Comparison of ENCODE assay signal across 8 cellular contexts in the genomic region with DNA sequence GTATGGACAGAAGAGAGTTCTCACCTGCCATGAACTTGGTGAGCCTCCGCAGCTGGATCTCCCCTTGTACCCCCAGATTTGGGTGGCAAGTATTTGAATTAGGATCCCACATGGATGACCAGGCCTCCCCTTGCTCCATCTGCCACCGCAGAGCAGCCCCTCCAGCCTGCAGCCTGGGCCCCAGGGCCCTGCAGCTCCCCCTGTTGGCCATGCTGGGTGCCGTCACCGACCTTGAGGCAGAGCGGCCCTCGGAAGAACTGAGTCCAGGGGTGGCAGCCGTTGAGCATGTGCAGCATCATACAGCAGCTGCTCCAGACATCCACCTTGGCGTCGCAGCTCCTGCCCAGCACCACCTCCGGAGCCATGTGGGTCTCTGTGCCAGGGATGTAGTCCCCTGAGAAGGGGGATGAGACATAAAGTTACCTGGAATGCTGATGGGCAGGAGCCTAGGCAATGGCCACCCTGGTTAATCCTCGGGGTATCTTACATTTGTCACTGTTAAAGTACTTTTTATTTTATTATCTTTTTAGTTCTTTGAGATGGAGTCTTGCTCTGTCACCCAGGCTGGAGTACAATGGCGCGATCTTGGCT. TPM values are rescaled to one million over a fixed set of nuclear protein-coding genes. Genes with fewer than 3 reads are reported as not detected.
DNase-seq lines count a peak whose midpoint lies in the region; ATAC-seq and TF ChIP-seq lines count a peak whose summit lies in the region.

No MANE protein-coding gene starts in this region.

- no peaks in the 10 kb centered on the region for H3K4me1 ChIP-seq in DOHH2 (ENCODE audit: control insufficient read depth, low read length)
- H3K4me1 ChIP-seq in OCI-LY3 (ENCODE audit: low read length), result no peaks in the 10 kb centered on the region
- H3K4me1 ChIP-seq in left lung, result peaks cover 0 to 5% of the 10 kb centered on the region in 2 donors
- peaks cover 0 to 1% (median under 1%) of the 10 kb centered on the region in 4 donors for H3K4me1 ChIP-seq in stomach

- H3K27me3 ChIP-seq in DOHH2 (ENCODE audit: control insufficient read depth, low read length) (no peaks in the 10 kb centered on the region), OCI-LY3 (ENCODE audit: low read depth, low read length) (no peaks in the 10 kb centered on the region), left lung (no peaks in the 10 kb centered on the region), stomach (no peaks in the 10 kb centered on the region)

- no peaks in the 10 kb centered on the region for H3K79me2 ChIP-seq in DOHH2 (ENCODE audit: control insufficient read depth, low read length)
- no peaks in the 10 kb centered on the region; the same call in 1 of the 2 replicates for H3K79me2 ChIP-seq in OCI-LY3 (ENCODE audit: low read length)

- TF ChIP-seq EP300 in stomach (IDR thresholded peaks at IDR 0.05), result no peak

- peak; percentile 40 for ATAC-seq in left lung

- H3K4me2 ChIP-seq in DOHH2 (ENCODE audit: low read length), result no peak overlapping the region
- H3K4me2 ChIP-seq in OCI-LY3 (ENCODE audit: low read length), result no peak overlapping the region

- H2AFZ ChIP-seq in OCI-LY3 (ENCODE audit: low read depth, low read length), result no peak overlapping the region

- DNase-seq in activated naive CD4-positive, alpha-beta T cell (lab: John Stamatoyannopoulos, UW), result peak in 3 of 4 experiments; percentile 26 to 56 (median 42)
- peak in 1 of 2 donors; percentile 85 for DNase-seq in left lung
- no peak for DNase-seq in stomach
- no peak for DNase-seq in NCI-H2171 treated with DMSO at 0.1 percent for 48 hours (lab: John Stamatoyannopoulos, UW)
- DNase-seq in head of caudate nucleus, result no peak
- DNase-seq in NCI-H345 treated with DMSO at 0.1 percent for 48 hours (lab: John Stamatoyannopoulos, UW; ENCODE audit: unreplicated experiment), result no peak

- H3K36me3 ChIP-seq in DOHH2 (ENCODE audit: control insufficient read depth, low read length), result peaks cover 56% of the 10 kb centered on the region
- peaks cover 56% of the 10 kb centered on the region for H3K36me3 ChIP-seq in OCI-LY3 (replicated peaks; ENCODE audit: low read depth, low read length)
- peaks cover 3 to 86% of the 10 kb centered on the region in 2 donors for H3K36me3 ChIP-seq in left lung
- H3K36me3 ChIP-seq in stomach, result peaks cover 73 to 93% (median 87%) of the 10 kb centered on the region in 4 donors

- H3K9me2 ChIP-seq in DOHH2 (replicated peaks; ENCODE audit: control insufficient read depth, low read length), result no peaks in the 10 kb centered on the region

- no peaks in the 10 kb centered on the region; the same call in 1 of the 2 replicates for H3F3A ChIP-seq in DOHH2 (ENCODE audit: control insufficient read depth, insufficient read depth)

- H3K27ac ChIP-seq in DOHH2 (ENCODE audit: low read depth, low read length) (no peak overlapping the region), OCI-LY3 (ENCODE audit: low read length) (no peak overlapping the region), left lung (no peak overlapping the region), stomach (no peak overlapping the region)

- intact Hi-C loops in left lung (cut with DNase I) (loop anchor here in 1 of 2 donors (10.0 kb wide), 1 partner anchor 114 kb away; no protein-coding TSS in a partner anchor), stomach (cut with DNase I; ENCODE audit: low total_unique reads) (no loop called here), head of caudate nucleus (cut with DNase I) (no loop called here)

- H3K4me3 ChIP-seq in DOHH2 (ENCODE audit: low read length) (no peak overlapping the region), OCI-LY3 (ENCODE audit: low read length) (no peak overlapping the region), left lung (no peak overlapping the region), stomach (no peak overlapping the region)

- no peaks in the 10 kb centered on the region for H4K20me1 ChIP-seq in DOHH2 (ENCODE audit: control insufficient read depth, insufficient read depth, low read depth, low read length)
- no peaks in the 10 kb centered on the region for H4K20me1 ChIP-seq in OCI-LY3 (ENCODE audit: insufficient read depth, low read length)

- no peak overlapping the region for H3K9ac ChIP-seq in OCI-LY3 (ENCODE audit: low read length)

- TF ChIP-seq POLR2A in stomach (IDR thresholded peaks at IDR 0.05), result no peak

- WGBS in stomach, 5 donors, result 74 to 83% (median 80%) methylated on average over 12 to 13 of the region's 13 CpGs

- H3K9me3 ChIP-seq in DOHH2 (ENCODE audit: control insufficient read depth, insufficient read depth, low read length) (no peaks in the 10 kb centered on the region), OCI-LY3 (ENCODE audit: insufficient read depth, low read length) (no peaks in the 10 kb centered on the region), left lung (no peaks in the 10 kb centered on the region), stomach (no peaks in the 10 kb centered on the region)

- peak; percentile 83 for TF ChIP-seq CTCF in DOHH2 (IDR thresholded peaks at IDR 0.05; ENCODE audit: low read depth, low read length, poor library complexity, severe bottlenecking)
- peak; percentile 43 for TF ChIP-seq CTCF in OCI-LY3 (IDR thresholded peaks at IDR 0.05; ENCODE audit: low read depth, low read length)
- TF ChIP-seq CTCF in left lung (IDR thresholded peaks at IDR 0.05), result peak; percentile 34 to 53
- peak in 5 of 7 experiments; percentile 12 to 47 (median 32) for TF ChIP-seq CTCF in stomach (IDR thresholded peaks at IDR 0.05)

RNA-seq across cellular contexts. Expression of gene SPATA32, which starts 9.0 kb away (rescaled TPM):
- not detected for total RNA-seq in left lung
- total RNA-seq in stomach, result not detected
- polyA plus RNA-seq in stomach, result not detected

RNA-seq across cellular contexts. Expression of gene MAP3K14, which starts 45.9 kb away (rescaled TPM):
- 10 to 100 TPM; 11.3 to 13.1 TPM for total RNA-seq in left lung
- total RNA-seq in stomach, result 10 to 100 TPM in 2 of 5 donors, 1 to 10 TPM in 3; 1.2 to 17.7 (median 9.7) TPM
- polyA plus RNA-seq in stomach, result 10 to 100 TPM in 1 of 3 donors, 1 to 10 TPM in 2; 6.3 to 11.0 (median 6.4) TPM

RNA-seq across cellular contexts. Expression of gene FMNL1, which starts 49.2 kb away (rescaled TPM):
- total RNA-seq in left lung, result 100 to 1,000 TPM in 1 of 2 donors, 10 to 100 TPM in 1; 42.0 to 118 TPM
- total RNA-seq in stomach, result 10 to 100 TPM in 3 of 5 donors, 1 to 10 TPM in 2; 8.1 to 34.5 (median 16.5) TPM
- polyA plus RNA-seq in stomach, result 10 to 100 TPM in 1 of 3 donors, 1 to 10 TPM in 2; 4.5 to 10.1 (median 8.2) TPM

Comparison
In these comparisons a context has a peak if more than half of its experiments do, and no peak if none do; other contexts are left out.
1. CTCF ChIP-seq: peak in every context shown above with its lines; median percentile 83 in DOHH2; 44 in left lung; 43 in OCI-LY3; 32 in stomach.
2. DNase-seq: peak in activated naive CD4-positive, alpha-beta T cell (3 of 4); none in stomach (single experiment), NCI-H2171 treated with DMSO at 0.1 percent for 48 hours (single experiment), head of caudate nucleus (0 of 42) and NCI-H345 treated with DMSO at 0.1 percent for 48 hours (single experiment).